Comparison of ENCODE assay signal across 15 cellular contexts in genomic region chr1:180117764-180118116, GRCh38. TPM values are rescaled to one million over a fixed set of nuclear protein-coding genes. Genes with fewer than 3 reads are reported as not detected.
DNase-seq lines count a peak whose midpoint lies in the region; ATAC-seq and TF ChIP-seq lines count a peak whose summit lies in the region.
"Had no signal": no experiment of that assay in that cellular context is flagged by ENCODE, and none has a peak within 500 bp of the region (broad histone marks: within the 10 kb centered on the region; RNA-seq: fewer than 3 reads in every experiment).

No MANE protein-coding gene starts in this region.

- ATAC-seq in lung (ENCODE audit: insufficient read depth, low FRiP score) = peak; percentile 43
- ATAC-seq in GM18858 (IDR thresholded peaks at IDR 0.05; ENCODE audit: unreplicated experiment) = no peak
- ATAC-seq in HG03280 (IDR thresholded peaks at IDR 0.05; ENCODE audit: unreplicated experiment) = no peak
- no peak for ATAC-seq in GM18498 (IDR thresholded peaks at IDR 0.05; ENCODE audit: unreplicated experiment)
- ATAC-seq in GM21619 (IDR thresholded peaks at IDR 0.05; ENCODE audit: unreplicated experiment) = no peak

- no peak overlapping the region for H3K4me3 ChIP-seq in lung
- H3K4me3 ChIP-seq: heart left ventricle, upper lobe of left lung had no signal

- no peak overlapping the region for H3K27ac ChIP-seq in lung (ENCODE audit: low read depth in 1 of 2, low read length in 1 of 2)
- H3K27ac ChIP-seq: upper lobe of left lung had no signal

- H3K9me3 ChIP-seq in lung (ENCODE audit: control insufficient read depth in 2 of 2, insufficient read depth in 1 of 2, low read length in 1 of 2) = no peaks in the 10 kb centered on the region
- H3K9me3 ChIP-seq: heart left ventricle, upper lobe of left lung had no signal

- 91 to 92% methylated on average over 2 of the region's 2 CpGs for WGBS in lung, 2 donors

- peaks cover 0 to 7% of the 10 kb centered on the region in 2 donors for H3K4me1 ChIP-seq in lung (ENCODE audit: control insufficient read depth in 2 of 2, insufficient read depth in 2 of 2, low read length in 2 of 2)

- peak; percentile 86 for DNase-seq in AG20443 (ENCODE audit: low spot score)
- peak; percentile 73 for DNase-seq in M059J (ENCODE audit: low read depth)
- peak; percentile 64 for DNase-seq in dedifferentiated amniotic fluid mesenchymal stem cell (ENCODE audit: extremely low spot score)
- DNase-seq in lung (ENCODE audit: low spot score) = no peak
- DNase-seq: activated CD4-positive, alpha-beta T cell treated with anti-CD3 and anti-CD28 coated beads, Interleukin-2, amount 50 U/mL, for 1 hour; activated gamma-delta T cell treated with Interleukin-2 at 50 U/mL for 16 hours; CD4-positive, alpha-beta memory T cell; NCI-H1105; NCI-H82 had no signal

- H3K36me3 ChIP-seq in lung (ENCODE audit: control insufficient read depth in 2 of 2, insufficient read depth in 2 of 2, low read length in 2 of 2) = peaks cover 0 to 2% of the 10 kb centered on the region in 2 donors

- no peaks in the 10 kb centered on the region for H3K27me3 ChIP-seq in lung (ENCODE audit: control insufficient read depth, insufficient read depth)
- H3K27me3 ChIP-seq: heart left ventricle, upper lobe of left lung had no signal

- TF ChIP-seq CTCF in lung (IDR thresholded peaks at IDR 0.05; ENCODE audit: control extremely low read depth, extremely low read depth) = no peak

RNA-seq across cellular contexts. Expression of gene QSOX1, which starts 36.9 kb away (rescaled TPM):
- total RNA-seq in M059J (2014; rRNA removed; shearing (Covaris generic)) = 258 and 330 TPM in 2 replicates
- 100 to 1,000 TPM; 170 to 537 TPM for total RNA-seq in lung
- 100 to 1,000 TPM; 244 to 268 TPM for polyA plus RNA-seq in lung
